ENCODE assay signal across 24 cellular contexts in the genomic region with DNA sequence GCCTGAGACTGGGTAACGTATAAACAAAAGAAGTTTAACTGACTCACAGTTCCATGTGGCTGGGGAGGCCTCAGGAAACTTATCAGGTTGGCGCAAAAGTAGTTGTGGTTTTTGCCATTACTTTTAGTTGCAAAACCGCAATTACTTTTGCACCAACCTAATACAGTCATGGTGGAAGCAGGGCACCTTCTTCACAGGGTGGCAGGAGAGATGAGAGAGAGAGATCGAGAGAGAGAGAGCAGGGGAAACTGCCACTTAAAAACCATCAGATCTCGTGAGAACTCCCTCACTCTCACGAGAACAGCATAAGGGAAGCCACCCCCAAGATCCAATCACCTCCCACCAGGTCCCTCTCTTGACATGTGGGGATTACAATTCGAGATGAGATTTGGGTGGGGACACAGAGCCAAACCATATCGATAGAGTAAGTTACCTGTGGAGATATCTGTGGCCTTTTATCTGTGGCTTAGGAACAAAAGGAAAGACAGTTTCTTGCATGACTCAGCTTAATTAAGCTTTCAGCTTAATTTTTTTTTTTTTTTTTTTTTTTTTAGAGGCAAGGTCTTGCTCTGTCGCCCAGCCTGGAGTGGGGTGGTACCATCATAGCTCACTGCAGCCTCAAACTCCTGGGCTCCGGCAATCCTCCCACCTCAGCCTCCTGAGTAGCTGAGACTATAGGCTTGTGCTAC. TPM values are rescaled to one million over a fixed set of nuclear protein-coding genes. Genes with fewer than 3 reads are reported as not detected.
"Had no signal": no experiment of that assay in that cellular context is flagged by ENCODE, and none has a peak within 500 bp of the region (broad histone marks: within the 10 kb centered on the region; RNA-seq: fewer than 3 reads in every experiment).

No MANE protein-coding gene starts in this region.

- H3K27me3 ChIP-seq: brain microvascular endothelial cell, cardiac muscle cell had no signal

- H3K4me3 ChIP-seq: cardiac muscle cell had no signal

- ATAC-seq: activated CD8-positive, alpha-beta memory T cell treated with anti-CD3 and anti-CD28 coated beads, Interleukin-2, amount 10 ng/mL, durations not matched to agents 7 days and 5 days; activated naive CD4-positive, alpha-beta T cell treated with anti-CD3 and anti-CD28 coated beads, Interleukin-2, amount 50 U/mL, for 72 hours; activated naive CD8-positive, alpha-beta T cell treated with anti-CD3 and anti-CD28 coated beads, Interleukin-2, amount 50 U/mL, for 24 hours; activated T-cell treated with anti-CD3 and anti-CD28 coated beads, Interleukin-2, amount 50 U/mL, for 4 hours; T-helper 17 cell; WTC11 had no signal

- DNase-seq: activated CD4-positive, alpha-beta T cell treated with anti-CD3 and anti-CD28 coated beads for 48 hours; activated CD4-positive, alpha-beta T cell treated with anti-CD3 and anti-CD28 coated beads, Interleukin-2, amount 50 U/mL, for 48 hours; activated CD4-positive, CD25-positive, alpha-beta regulatory T cell treated with anti-CD3 and anti-CD28 coated beads, Interleukin-2, amount 50 U/mL, for 72 hours; activated CD8-positive, alpha-beta memory T cell treated with anti-CD3 and anti-CD28 coated beads, Interleukin-2, amount 10 ng/mL, durations not matched to agents 7 days and 5 days; activated effector memory CD4-positive, alpha-beta T cell treated with anti-CD3 and anti-CD28 coated beads, Interleukin-2, amount 50 U/mL, for 16 hours; activated naive CD4-positive, alpha-beta T cell treated with Interleukin-2 at 50 U/mL for 16 hours; activated naive CD8-positive, alpha-beta T cell treated with anti-CD3 and anti-CD28 coated beads, Interleukin-2, amount 50 U/mL, for 24 hours; activated T-cell treated with anti-CD3 and anti-CD28 coated beads, Interleukin-2, amount 50 U/mL, for 4 hours; amygdala; brain microvascular endothelial cell; MM.1S; NCI-H1048; NCI-H146; NCI-H187 treated with DMSO at 0.1 percent for 48 hours; NCI-H2081 treated with DMSO at 0.1 percent for 48 hours; NCI-H446; NCI-H524; SIG-M5; T-helper 17 cell; T-helper 9 cell had no signal

- H3K27ac ChIP-seq: brain microvascular endothelial cell, cardiac muscle cell had no signal

- H3K36me3 ChIP-seq: brain microvascular endothelial cell, cardiac muscle cell had no signal

RNA-seq across cellular contexts. Expression of gene CABP5, which starts 7.6 kb away (rescaled TPM):
- total RNA-seq: activated CD8-positive, alpha-beta memory T cell treated with anti-CD3 and anti-CD28 coated beads, Interleukin-2, amount 10 ng/mL, durations not matched to agents 7 days and 5 days; activated naive CD4-positive, alpha-beta T cell treated with anti-CD3 and anti-CD28 coated beads, Interleukin-2, amount 50 U/mL, for 72 hours; activated T-cell treated with anti-CD3 and anti-CD28 coated beads, Interleukin-2, amount 50 U/mL, for 4 hours; cardiac muscle cell; RPMI7951; WTC11 had no signal
- polyA plus RNA-seq: cardiac muscle cell had no signal

RNA-seq across cellular contexts. Expression of gene ELSPBP1, which starts 57.1 kb away (rescaled TPM):
- total RNA-seq: activated CD8-positive, alpha-beta memory T cell treated with anti-CD3 and anti-CD28 coated beads, Interleukin-2, amount 10 ng/mL, durations not matched to agents 7 days and 5 days; activated naive CD4-positive, alpha-beta T cell treated with anti-CD3 and anti-CD28 coated beads, Interleukin-2, amount 50 U/mL, for 72 hours; activated T-cell treated with anti-CD3 and anti-CD28 coated beads, Interleukin-2, amount 50 U/mL, for 4 hours; cardiac muscle cell; RPMI7951; T-helper 17 cell; WTC11 had no signal
- polyA plus RNA-seq: cardiac muscle cell had no signal

RNA-seq across cellular contexts. Expression of gene BSPH1, which starts 59.5 kb away (rescaled TPM):
- total RNA-seq: activated CD8-positive, alpha-beta memory T cell treated with anti-CD3 and anti-CD28 coated beads, Interleukin-2, amount 10 ng/mL, durations not matched to agents 7 days and 5 days; activated naive CD4-positive, alpha-beta T cell treated with anti-CD3 and anti-CD28 coated beads, Interleukin-2, amount 50 U/mL, for 72 hours; activated T-cell treated with anti-CD3 and anti-CD28 coated beads, Interleukin-2, amount 50 U/mL, for 4 hours; cardiac muscle cell; RPMI7951; T-helper 17 cell; WTC11 had no signal
- polyA plus RNA-seq: cardiac muscle cell had no signal
